Comparison of ENCODE assay signal across 11 cellular contexts in the genomic region with DNA sequence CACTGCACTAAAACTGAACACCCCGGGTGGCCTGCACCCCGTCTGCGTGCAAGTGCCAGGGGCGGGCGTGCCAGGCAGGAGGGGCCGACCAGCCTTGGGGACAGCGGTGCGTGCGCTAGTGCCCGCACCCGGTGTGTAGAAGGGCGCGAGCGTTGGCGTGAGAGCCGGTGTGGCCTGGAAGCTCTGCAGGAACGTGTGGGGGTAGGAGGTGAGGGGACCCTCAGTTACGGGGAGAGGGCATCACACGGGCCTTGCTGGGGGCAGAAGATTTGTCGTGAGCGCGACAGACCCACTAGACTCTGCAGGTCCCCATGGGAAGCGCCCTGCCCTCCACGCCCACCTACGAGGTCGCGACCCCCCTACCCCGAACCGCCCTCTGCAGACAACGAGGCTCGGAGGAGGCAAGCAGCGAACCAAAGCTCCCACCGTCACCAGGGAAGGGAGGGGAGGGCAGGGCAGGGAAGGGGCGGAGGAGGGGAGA.
DNase-seq lines count a peak whose midpoint lies in the region; ATAC-seq and TF ChIP-seq lines count a peak whose summit lies in the region.
"Had no signal": no experiment of that assay in that cellular context is flagged by ENCODE, and none has a peak within 500 bp of the region (broad histone marks: within the 10 kb centered on the region; RNA-seq: fewer than 3 reads in every experiment).

No MANE protein-coding gene starts in this region.

- in situ Hi-C loops in gastrocnemius medialis (cut with MboI; ENCODE audit: low sequenced_read_pairs in 4 of 4): no loop called here

- H3K27ac Mint-ChIP-seq in activated naive CD4-positive, alpha-beta T cell treated with anti-CD3 and anti-CD28 coated beads, Interleukin-2, amount 10 ng/mL, durations not matched to agents 7 days and 5 days: no peak overlapping the region
- no peak overlapping the region for H3K27ac Mint-ChIP-seq in activated T-helper 17 cell treated with anti-CD3 and anti-CD28 coated beads, Interleukin-2, amount 50 U/mL, for 72 hours
- no peak overlapping the region for H3K27ac Mint-ChIP-seq in stimulated activated naive B cell treated with anti-CD40 and anti-IgM and Interleukin-4, amounts not matched to agents 10 μg/mL and 1 μg/mL and 100 μg/mL, for 72 hours

- peak overlapping the region; percentile 37 for H3K4me3 Mint-ChIP-seq in activated naive CD4-positive, alpha-beta T cell treated with anti-CD3 and anti-CD28 coated beads, Interleukin-2, amount 10 ng/mL, durations not matched to agents 7 days and 5 days
- peak overlapping the region; percentile 41 for H3K4me3 Mint-ChIP-seq in activated T-helper 17 cell treated with anti-CD3 and anti-CD28 coated beads, Interleukin-2, amount 50 U/mL, for 72 hours
- peak overlapping the region; percentile 73 to 75 for H3K4me3 Mint-ChIP-seq in stimulated activated naive B cell treated with anti-CD40 and anti-IgM and Interleukin-4, amounts not matched to agents 10 μg/mL and 1 μg/mL and 100 μg/mL, for 72 hours

- no peaks in the 10 kb centered on the region for H3K9me3 Mint-ChIP-seq in activated naive CD4-positive, alpha-beta T cell treated with anti-CD3 and anti-CD28 coated beads, Interleukin-2, amount 10 ng/mL, durations not matched to agents 7 days and 5 days
- H3K9me3 Mint-ChIP-seq in activated T-helper 17 cell treated with anti-CD3 and anti-CD28 coated beads, Interleukin-2, amount 50 U/mL, for 72 hours: no peaks in the 10 kb centered on the region
- peaks cover 3 to 4% of the 10 kb centered on the region in 2 donors for H3K9me3 Mint-ChIP-seq in stimulated activated naive B cell treated with anti-CD40 and anti-IgM and Interleukin-4, amounts not matched to agents 10 μg/mL and 1 μg/mL and 100 μg/mL, for 72 hours

- no peak for TF ChIP-seq CTCF in gastrocnemius medialis (IDR thresholded peaks at IDR 0.05 in 4 of 5, conservative IDR thresholded peaks at IDR 0.05 in 1 of 5)

- CTCF ChIA-PET in activated naive CD4-positive, alpha-beta T cell treated with anti-CD3 and anti-CD28 coated beads, Interleukin-2, amount 10 ng/mL, durations not matched to agents 7 days and 5 days (lab: Charles Lee): no interaction called here

- H3K4me1 Mint-ChIP-seq in activated naive CD4-positive, alpha-beta T cell treated with anti-CD3 and anti-CD28 coated beads, Interleukin-2, amount 10 ng/mL, durations not matched to agents 7 days and 5 days: peaks cover 13% of the 10 kb centered on the region
- peaks cover 4% of the 10 kb centered on the region for H3K4me1 Mint-ChIP-seq in activated T-helper 17 cell treated with anti-CD3 and anti-CD28 coated beads, Interleukin-2, amount 50 U/mL, for 72 hours
- peaks cover 2 to 9% of the 10 kb centered on the region in 2 donors for H3K4me1 Mint-ChIP-seq in stimulated activated naive B cell treated with anti-CD40 and anti-IgM and Interleukin-4, amounts not matched to agents 10 μg/mL and 1 μg/mL and 100 μg/mL, for 72 hours

- intact Hi-C loops in gastrocnemius medialis (cut with DNase I; ENCODE audit: low total_unique reads): no loop called here

- H3K36me3 Mint-ChIP-seq in activated naive CD4-positive, alpha-beta T cell treated with anti-CD3 and anti-CD28 coated beads, Interleukin-2, amount 10 ng/mL, durations not matched to agents 7 days and 5 days: no peaks in the 10 kb centered on the region
- H3K36me3 Mint-ChIP-seq in activated T-helper 17 cell treated with anti-CD3 and anti-CD28 coated beads, Interleukin-2, amount 50 U/mL, for 72 hours (ENCODE audit: low read depth): no peaks in the 10 kb centered on the region
- H3K36me3 Mint-ChIP-seq in stimulated activated naive B cell treated with anti-CD40 and anti-IgM and Interleukin-4, amounts not matched to agents 10 μg/mL and 1 μg/mL and 100 μg/mL, for 72 hours: no peaks in the 10 kb centered on the region

- DNase-seq in activated naive CD4-positive, alpha-beta T cell treated with anti-CD3 and anti-CD28 coated beads, Interleukin-2, amount 10 ng/mL, durations not matched to agents 7 days and 5 days: peak; percentile 40
- DNase-seq in activated naive CD4-positive, alpha-beta T cell treated with Interleukin-2 at 50 U/mL for 16 hours: no peak
- peak; percentile 59 for DNase-seq in iPS-NIHi11 (ENCODE audit: low spot score)
- DNase-seq in stimulated activated naive B cell treated with anti-CD40 and anti-IgM and Interleukin-4, amounts not matched to agents 10 μg/mL and 1 μg/mL and 100 μg/mL, for 72 hours: no peak
- no peak for DNase-seq in gastrocnemius medialis
- DNase-seq: foreskin fibroblast, midbrain, NCI-H1048 had no signal

- peaks cover 0 to 5% of the 10 kb centered on the region in 2 donors for H3K4me1 ChIP-seq in gastrocnemius medialis

- no peak overlapping the region for H3K27ac ChIP-seq in gastrocnemius medialis

- H3K27me3 ChIP-seq in gastrocnemius medialis: peaks cover 30 to 59% (median 41%) of the 10 kb centered on the region in 3 donors

- no peaks in the 10 kb centered on the region for H3K36me3 ChIP-seq in gastrocnemius medialis

- no peaks in the 10 kb centered on the region for H3K27me3 Mint-ChIP-seq in activated naive CD4-positive, alpha-beta T cell treated with anti-CD3 and anti-CD28 coated beads, Interleukin-2, amount 10 ng/mL, durations not matched to agents 7 days and 5 days
- H3K27me3 Mint-ChIP-seq in activated T-helper 17 cell treated with anti-CD3 and anti-CD28 coated beads, Interleukin-2, amount 50 U/mL, for 72 hours: no peaks in the 10 kb centered on the region
- H3K27me3 Mint-ChIP-seq in stimulated activated naive B cell treated with anti-CD40 and anti-IgM and Interleukin-4, amounts not matched to agents 10 μg/mL and 1 μg/mL and 100 μg/mL, for 72 hours: no peaks in the 10 kb centered on the region

- no peak for TF ChIP-seq POLR2A in gastrocnemius medialis (IDR thresholded peaks at IDR 0.05)

- peak overlapping the region in 1 of 4 donors; percentile 56 for H3K4me3 ChIP-seq in gastrocnemius medialis

- no peak for ATAC-seq in activated T-helper 17 cell treated with anti-CD3 and anti-CD28 coated beads, Interleukin-2, amount 50 U/mL, for 72 hours (replicated peaks)
- no peak for ATAC-seq in stimulated activated naive B cell treated with anti-CD40 and anti-IgM and Interleukin-4, amounts not matched to agents 10 μg/mL and 1 μg/mL and 100 μg/mL, for 72 hours (replicated peaks)
- ATAC-seq in HG03175 (IDR thresholded peaks at IDR 0.05; ENCODE audit: unreplicated experiment) (no peak), GM18517 (IDR thresholded peaks at IDR 0.05; ENCODE audit: unreplicated experiment) (no peak), gastrocnemius medialis (no peak)

- H3K9me3 ChIP-seq in gastrocnemius medialis: no peaks in the 10 kb centered on the region

Comparison
In these comparisons a context has a peak if more than half of its experiments do, and no peak if none do; other contexts are left out.
1. DNase-seq: peak in activated naive CD4-positive, alpha-beta T cell treated with anti-CD3 and anti-CD28 coated beads, Interleukin-2, amount 10 ng/mL, durations not matched to agents 7 days and 5 days (single experiment) and iPS-NIHi11 (single experiment); none in activated naive CD4-positive, alpha-beta T cell treated with Interleukin-2 at 50 U/mL for 16 hours (single experiment), stimulated activated naive B cell treated with anti-CD40 and anti-IgM and Interleukin-4, amounts not matched to agents 10 μg/mL and 1 μg/mL and 100 μg/mL, for 72 hours (single experiment) and gastrocnemius medialis (0 of 2).
2. Peak in every context shown above with its lines, with median percentiles within 50 percentile points of each other: H3K4me3 Mint-ChIP-seq.